ENCODE assay signal across 11 cellular contexts in genomic region chr2:54604771-54605350, GRCh38.
A peak's percentile ranks its signal among the peaks of the same experiment; 100 is the strongest.
DNase-seq lines count a peak whose midpoint lies in the region; ATAC-seq and TF ChIP-seq lines count a peak whose summit lies in the region.
"Had no signal": no experiment of that assay in that cellular context is flagged by ENCODE, and none has a peak within 500 bp of the region (broad histone marks: within the 10 kb centered on the region; RNA-seq: fewer than 3 reads in every experiment).

No MANE protein-coding gene starts in this region.

- no peak for DNase-seq in CD4-positive, alpha-beta T cell
- no peak for DNase-seq in breast epithelium (ENCODE audit: low spot score in 2 of 2)
- peak; percentile 18 for DNase-seq in neural progenitor cell (ENCODE audit: low spot score)
- DNase-seq in T-helper 9 cell: no peak
- no peak for DNase-seq in RPMI8226
- DNase-seq: DND-41, NCI-H774, occipital lobe had no signal

- POLR2A ChIA-PET in CD4-positive, alpha-beta T cell (lab: Charles Lee): interaction anchor here (0.7 to 3.7 kb wide), 11 partner anchors 8 to 46 kb away, joined by 3 to 40 read pairs (median 4); no protein-coding TSS in a partner anchor

- no peaks in the 10 kb centered on the region for H3K9me3 ChIP-seq in CD4-positive, alpha-beta T cell (ENCODE audit: control insufficient read depth, low read length)
- H3K9me3 ChIP-seq in breast epithelium (no peaks in the 10 kb centered on the region), neural progenitor cell (ENCODE audit: low read depth) (no peaks in the 10 kb centered on the region)

- peak overlapping the region; percentile 42 for H3K4me3 Mint-ChIP-seq in CD4-positive, alpha-beta T cell
- H3K4me3 Mint-ChIP-seq in neural progenitor cell: no peak overlapping the region

- peaks cover 32% of the 10 kb centered on the region for H3K36me3 Mint-ChIP-seq in CD4-positive, alpha-beta T cell (ENCODE audit: low read depth)
- peaks cover 21% of the 10 kb centered on the region for H3K36me3 Mint-ChIP-seq in neural progenitor cell

- no peak overlapping the region for H3K4me3 ChIP-seq in breast epithelium
- no peak overlapping the region for H3K4me3 ChIP-seq in neural progenitor cell

- ATAC-seq in CD4-positive, alpha-beta T cell (ENCODE audit: poor library complexity): peak; percentile 10
- ATAC-seq in HG02943 (IDR thresholded peaks at IDR 0.05; ENCODE audit: low read depth, unreplicated experiment): peak; percentile 56
- ATAC-seq in esophagus mucosa: no peak
- ATAC-seq in HG03039 (IDR thresholded peaks at IDR 0.05; ENCODE audit: unreplicated experiment): no peak

- no peak for TF ChIP-seq POLR2A in breast epithelium (IDR thresholded peaks at IDR 0.05)

- peak overlapping the region; percentile 50 for H3K27ac ChIP-seq in CD4-positive, alpha-beta T cell (ENCODE audit: low read depth, low read length)
- H3K27ac ChIP-seq in breast epithelium (peak overlapping the region; percentile 48 to 90), neural progenitor cell (no peak overlapping the region)

- no peak overlapping the region for H2AFZ ChIP-seq in neural progenitor cell (replicated peaks)

- H3K9me3 Mint-ChIP-seq in CD4-positive, alpha-beta T cell: no peaks in the 10 kb centered on the region
- H3K9me3 Mint-ChIP-seq in neural progenitor cell: peaks cover 3% of the 10 kb centered on the region

- H3F3A ChIP-seq in neural progenitor cell (ENCODE audit: low read depth): no peaks in the 10 kb centered on the region

- H3K9ac ChIP-seq in neural progenitor cell: no peak overlapping the region

- H3K36me3 ChIP-seq in breast epithelium: no peaks in the 10 kb centered on the region
- H3K36me3 ChIP-seq in neural progenitor cell: no peaks in the 10 kb centered on the region

- peaks cover 97% of the 10 kb centered on the region for H3K79me2 ChIP-seq in neural progenitor cell (ENCODE audit: low read depth)

- no peaks in the 10 kb centered on the region for H3K27me3 Mint-ChIP-seq in CD4-positive, alpha-beta T cell
- H3K27me3 Mint-ChIP-seq in neural progenitor cell (ENCODE audit: insufficient read depth, low read depth): no peaks in the 10 kb centered on the region

- H3K4me2 ChIP-seq in neural progenitor cell: peak overlapping the region; percentile 52

- H3K4me1 ChIP-seq in breast epithelium (peaks cover 0 to 23% of the 10 kb centered on the region in 2 donors), neural progenitor cell (peaks cover 16% of the 10 kb centered on the region)

- CTCF ChIA-PET in CD4-positive, alpha-beta T cell (lab: Charles Lee): interaction anchor here (0.9 to 1.5 kb wide), 3 partner anchors 9 to 82 kb away, joined by 3 to 4 read pairs (median 3); no protein-coding TSS in a partner anchor

- peaks cover 93% of the 10 kb centered on the region for H3K4me1 Mint-ChIP-seq in CD4-positive, alpha-beta T cell (ENCODE audit: low read depth)
- peaks cover 37% of the 10 kb centered on the region for H3K4me1 Mint-ChIP-seq in neural progenitor cell

- TF ChIP-seq CTCF in CD4-positive, alpha-beta T cell (IDR thresholded peaks at IDR 0.05): no peak
- TF ChIP-seq CTCF in breast epithelium (IDR thresholded peaks at IDR 0.05) (no peak), neural progenitor cell (IDR thresholded peaks at IDR 0.05) (no peak)

- H3K27me3 ChIP-seq in CD4-positive, alpha-beta T cell (ENCODE audit: control insufficient read depth, insufficient read depth, low read length): no peaks in the 10 kb centered on the region
- H3K27me3 ChIP-seq in breast epithelium (no peaks in the 10 kb centered on the region), neural progenitor cell (no peaks in the 10 kb centered on the region)

- intact Hi-C loops in CD4-positive, alpha-beta T cell (cut with DNase I, micrococcal nuclease): loop anchor here in 1 of 2 experiments (2.0 kb wide), 2 partner anchors 14 to 16 kb away; no protein-coding TSS in a partner anchor
- intact Hi-C loops in breast epithelium (cut with DNase I; ENCODE audit: low total_unique reads): no loop called here

- peak overlapping the region; percentile 96 for H3K27ac Mint-ChIP-seq in CD4-positive, alpha-beta T cell
- H3K27ac Mint-ChIP-seq in neural progenitor cell: no peak overlapping the region

- H4K20me1 ChIP-seq in neural progenitor cell (ENCODE audit: low read depth): peaks cover 39% of the 10 kb centered on the region

Comparison
In these comparisons a context has a peak if more than half of its experiments do, and no peak if none do; other contexts are left out.
1. ATAC-seq: peak in CD4-positive, alpha-beta T cell (single experiment) and HG02943 (single experiment); none in esophagus mucosa (single experiment) and HG03039 (single experiment).